In the genomic region with DNA sequence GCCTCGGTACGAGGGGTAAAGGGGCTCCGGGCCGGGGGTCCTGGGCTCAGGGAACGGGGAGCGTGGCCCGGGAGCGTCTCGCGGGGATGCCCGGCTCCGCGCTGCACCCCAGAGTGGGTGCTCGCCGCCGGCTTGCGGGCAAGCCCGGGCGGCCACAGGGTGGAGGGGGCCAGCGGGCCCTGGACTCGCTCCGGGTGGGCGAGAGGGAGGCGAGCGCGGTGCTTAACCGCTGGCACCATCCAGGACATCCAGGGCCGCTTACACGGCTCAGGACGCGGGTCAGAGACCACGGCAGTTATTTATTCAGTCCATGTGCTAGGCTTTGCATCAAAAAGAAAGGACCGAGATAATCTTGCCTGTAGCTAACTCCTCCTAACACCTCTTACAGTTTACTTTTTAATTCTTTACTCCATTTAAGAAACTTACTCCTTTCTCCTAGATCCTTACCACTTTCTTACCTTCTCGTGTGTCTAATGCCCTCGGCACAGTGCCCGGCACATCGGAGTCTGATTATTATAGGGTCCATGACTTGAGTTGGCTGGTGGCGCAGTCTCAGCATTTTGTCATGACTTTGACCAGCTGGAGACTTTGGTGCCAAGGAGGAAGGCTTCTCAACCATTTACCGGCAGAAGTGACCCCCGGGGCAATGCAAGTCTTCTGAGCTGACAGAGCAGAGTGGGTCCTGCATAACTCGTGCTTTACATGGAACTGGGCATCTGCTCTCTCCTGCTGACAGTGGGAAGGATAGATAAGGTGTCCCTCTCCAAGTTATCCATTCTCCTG, we compare ENCODE assay signal across 8 cellular contexts. TPM values are rescaled to one million over a fixed set of nuclear protein-coding genes. Genes with fewer than 3 reads are reported as not detected.
DNase-seq lines count a peak whose midpoint lies in the region; ATAC-seq lines count a peak whose summit lies in the region.

No MANE protein-coding gene starts in this region.

- H3K36me3 ChIP-seq in ACC112 (ENCODE audit: insufficient read depth, low read length), result no peaks in the 10 kb centered on the region

- peaks cover 13% of the 10 kb centered on the region for H3K79me2 ChIP-seq in ACC112 (ENCODE audit: control insufficient read depth, insufficient read depth, low read length, unreplicated experiment)

- peaks cover 11% of the 10 kb centered on the region for H3K4me1 Mint-ChIP-seq in activated naive CD8-positive, alpha-beta T cell treated with anti-CD3 and anti-CD28 coated beads for 36 hours
- peaks cover 15 to 35% of the 10 kb centered on the region in 2 donors for H3K4me1 Mint-ChIP-seq in stimulated activated naive B cell treated with anti-CD40 and anti-IgM and Interleukin-4, amounts not matched to agents 10 μg/mL and 1 μg/mL and 100 μg/mL, for 72 hours

- H2AFZ ChIP-seq in ACC112 (ENCODE audit: low read length, unreplicated experiment), result peak overlapping the region; percentile 89

- H3K4me3 Mint-ChIP-seq in activated naive CD8-positive, alpha-beta T cell treated with anti-CD3 and anti-CD28 coated beads for 36 hours, result peak overlapping the region; percentile 87
- peak overlapping the region; percentile 89 to 99 for H3K4me3 Mint-ChIP-seq in stimulated activated naive B cell treated with anti-CD40 and anti-IgM and Interleukin-4, amounts not matched to agents 10 μg/mL and 1 μg/mL and 100 μg/mL, for 72 hours

- H3K4me1 ChIP-seq in ACC112 (ENCODE audit: control insufficient read depth, insufficient read depth, low read length, unreplicated experiment), result peaks cover 4% of the 10 kb centered on the region

- peak overlapping the region; percentile 65 for H3K27ac Mint-ChIP-seq in activated naive CD8-positive, alpha-beta T cell treated with anti-CD3 and anti-CD28 coated beads for 36 hours
- peak overlapping the region; percentile 91 for H3K27ac Mint-ChIP-seq in stimulated activated naive B cell treated with anti-CD40 and anti-IgM and Interleukin-4, amounts not matched to agents 10 μg/mL and 1 μg/mL and 100 μg/mL, for 72 hours

- no peak for DNase-seq in activated naive CD8-positive, alpha-beta T cell treated with anti-CD3 and anti-CD28 coated beads for 36 hours
- DNase-seq in stimulated activated naive B cell treated with anti-CD40 and anti-IgM and Interleukin-4, amounts not matched to agents 10 μg/mL and 1 μg/mL and 100 μg/mL, for 72 hours, result no peak
- no peak for DNase-seq in medulla oblongata (ENCODE audit: extremely low spot score)
- DNase-seq in stimulated activated CD4-positive, alpha-beta T cell treated with anti-CD3 and anti-CD28 coated beads, Interleukin-12 subunit alpha, Interleukin-12 subunit beta, amount 100 ng/mL, for 4 hours, result no peak

- no peaks in the 10 kb centered on the region for H3K27me3 ChIP-seq in ACC112 (ENCODE audit: insufficient read depth, low read length)

- ATAC-seq in GM18907 (IDR thresholded peaks at IDR 0.05; ENCODE audit: unreplicated experiment) (peak; percentile 29), HG03520 (IDR thresholded peaks at IDR 0.05; ENCODE audit: unreplicated experiment) (peak; percentile 33)
- peak; percentile 43 to 44 for ATAC-seq in stimulated activated naive B cell treated with anti-CD40 and anti-IgM and Interleukin-4, amounts not matched to agents 10 μg/mL and 1 μg/mL and 100 μg/mL, for 72 hours (replicated peaks)

- H3K4me3 ChIP-seq in ACC112 (ENCODE audit: low read depth, low read length) (peak overlapping the region; percentile 91), iPS-18c (ENCODE audit: insufficient read depth, low read depth, low read length) (peak overlapping the region; percentile 73)

- no peaks in the 10 kb centered on the region for H3K9me3 ChIP-seq in iPS-18c (ENCODE audit: control insufficient read depth, insufficient read depth, low read length)

- H3K9me3 Mint-ChIP-seq in activated naive CD8-positive, alpha-beta T cell treated with anti-CD3 and anti-CD28 coated beads for 36 hours, result no peaks in the 10 kb centered on the region
- H3K9me3 Mint-ChIP-seq in stimulated activated naive B cell treated with anti-CD40 and anti-IgM and Interleukin-4, amounts not matched to agents 10 μg/mL and 1 μg/mL and 100 μg/mL, for 72 hours, result no peaks in the 10 kb centered on the region

- H3K36me3 Mint-ChIP-seq in activated naive CD8-positive, alpha-beta T cell treated with anti-CD3 and anti-CD28 coated beads for 36 hours, result no peaks in the 10 kb centered on the region
- H3K36me3 Mint-ChIP-seq in stimulated activated naive B cell treated with anti-CD40 and anti-IgM and Interleukin-4, amounts not matched to agents 10 μg/mL and 1 μg/mL and 100 μg/mL, for 72 hours, result peaks cover 5 to 6% of the 10 kb centered on the region in 2 donors

- no peak overlapping the region for H3K27ac ChIP-seq in ACC112 (ENCODE audit: low read depth, low read length)

- peaks cover 7% of the 10 kb centered on the region for H3K27me3 Mint-ChIP-seq in activated naive CD8-positive, alpha-beta T cell treated with anti-CD3 and anti-CD28 coated beads for 36 hours
- no peaks in the 10 kb centered on the region for H3K27me3 Mint-ChIP-seq in stimulated activated naive B cell treated with anti-CD40 and anti-IgM and Interleukin-4, amounts not matched to agents 10 μg/mL and 1 μg/mL and 100 μg/mL, for 72 hours

RNA-seq across cellular contexts. Expression of a gene that starts 0.4 kb away (rescaled TPM):
- 10 to 100 TPM; 15.2 to 15.6 TPM for total RNA-seq in activated naive CD8-positive, alpha-beta T cell treated with anti-CD3 and anti-CD28 coated beads for 36 hours
